Comparison of ENCODE assay signal across 1 cellular context in the genomic region with DNA sequence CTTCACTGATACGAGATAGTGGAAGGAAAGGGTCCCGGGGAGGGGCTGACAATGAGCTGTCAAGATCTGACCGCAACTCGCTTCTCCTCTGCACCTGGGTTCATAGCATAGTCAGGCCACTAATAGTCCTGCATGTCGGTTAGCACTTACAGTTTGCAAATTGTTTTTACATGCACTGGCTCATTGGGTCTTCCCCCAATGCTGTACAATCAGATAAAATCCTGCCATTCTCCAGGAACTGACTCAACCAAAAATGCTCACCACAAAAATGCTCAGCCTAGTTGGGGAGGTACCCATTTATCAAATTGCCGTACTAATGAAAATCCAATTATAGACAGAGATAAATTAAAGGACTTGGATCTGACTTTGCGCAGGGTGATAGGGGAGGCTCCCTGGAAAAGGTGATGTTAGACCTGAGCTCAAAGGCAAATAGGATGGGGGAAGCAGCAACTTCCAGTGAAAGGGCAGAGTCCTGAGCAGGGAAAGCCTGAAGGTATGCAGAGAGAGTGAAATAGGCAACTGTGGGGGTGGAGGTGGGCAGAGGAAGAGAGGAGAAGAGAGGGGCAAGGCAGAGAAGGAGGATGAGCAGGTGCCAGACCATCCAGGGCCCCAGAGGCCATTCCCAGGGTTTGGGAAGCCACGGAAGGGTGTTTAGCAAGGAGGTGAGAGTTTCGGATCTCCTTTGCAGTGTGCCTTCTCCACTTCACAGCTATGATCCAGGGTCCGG.
TF ChIP-seq lines count a peak whose summit lies in the region.

No MANE protein-coding gene starts in this region.

TF ChIP-seq in GM23338, 12 proteins besides CTCF, POLR2A, EP300 and RAD21 (continued from another document):
- TF ChIP-seq, protein P1, sequence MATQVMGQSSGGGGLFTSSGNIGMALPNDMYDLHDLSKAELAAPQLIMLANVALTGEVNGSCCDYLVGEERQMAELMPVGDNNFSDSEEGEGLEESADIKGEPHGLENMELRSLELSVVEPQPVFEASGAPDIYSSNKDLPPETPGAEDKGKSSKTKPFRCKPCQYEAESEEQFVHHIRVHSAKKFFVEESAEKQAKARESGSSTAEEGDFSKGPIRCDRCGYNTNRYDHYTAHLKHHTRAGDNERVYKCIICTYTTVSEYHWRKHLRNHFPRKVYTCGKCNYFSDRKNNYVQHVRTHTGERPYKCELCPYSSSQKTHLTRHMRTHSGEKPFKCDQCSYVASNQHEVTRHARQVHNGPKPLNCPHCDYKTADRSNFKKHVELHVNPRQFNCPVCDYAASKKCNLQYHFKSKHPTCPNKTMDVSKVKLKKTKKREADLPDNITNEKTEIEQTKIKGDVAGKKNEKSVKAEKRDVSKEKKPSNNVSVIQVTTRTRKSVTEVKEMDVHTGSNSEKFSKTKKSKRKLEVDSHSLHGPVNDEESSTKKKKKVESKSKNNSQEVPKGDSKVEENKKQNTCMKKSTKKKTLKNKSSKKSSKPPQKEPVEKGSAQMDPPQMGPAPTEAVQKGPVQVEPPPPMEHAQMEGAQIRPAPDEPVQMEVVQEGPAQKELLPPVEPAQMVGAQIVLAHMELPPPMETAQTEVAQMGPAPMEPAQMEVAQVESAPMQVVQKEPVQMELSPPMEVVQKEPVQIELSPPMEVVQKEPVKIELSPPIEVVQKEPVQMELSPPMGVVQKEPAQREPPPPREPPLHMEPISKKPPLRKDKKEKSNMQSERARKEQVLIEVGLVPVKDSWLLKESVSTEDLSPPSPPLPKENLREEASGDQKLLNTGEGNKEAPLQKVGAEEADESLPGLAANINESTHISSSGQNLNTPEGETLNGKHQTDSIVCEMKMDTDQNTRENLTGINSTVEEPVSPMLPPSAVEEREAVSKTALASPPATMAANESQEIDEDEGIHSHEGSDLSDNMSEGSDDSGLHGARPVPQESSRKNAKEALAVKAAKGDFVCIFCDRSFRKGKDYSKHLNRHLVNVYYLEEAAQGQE (IDR thresholded peaks at IDR 0.05; ENCODE audit: unreplicated experiment): no peak
- TF ChIP-seq, protein P2, sequence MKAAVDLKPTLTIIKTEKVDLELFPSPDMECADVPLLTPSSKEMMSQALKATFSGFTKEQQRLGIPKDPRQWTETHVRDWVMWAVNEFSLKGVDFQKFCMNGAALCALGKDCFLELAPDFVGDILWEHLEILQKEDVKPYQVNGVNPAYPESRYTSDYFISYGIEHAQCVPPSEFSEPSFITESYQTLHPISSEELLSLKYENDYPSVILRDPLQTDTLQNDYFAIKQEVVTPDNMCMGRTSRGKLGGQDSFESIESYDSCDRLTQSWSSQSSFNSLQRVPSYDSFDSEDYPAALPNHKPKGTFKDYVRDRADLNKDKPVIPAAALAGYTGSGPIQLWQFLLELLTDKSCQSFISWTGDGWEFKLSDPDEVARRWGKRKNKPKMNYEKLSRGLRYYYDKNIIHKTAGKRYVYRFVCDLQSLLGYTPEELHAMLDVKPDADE (IDR thresholded peaks at IDR 0.05): no peak
- TF ChIP-seq CREB1 (CRISPR knock-in tag; IDR thresholded peaks at IDR 0.05; ENCODE audit: low read depth): no peak
- TF ChIP-seq JUNB (IDR thresholded peaks at IDR 0.05; ENCODE audit: unreplicated experiment): no peak
- no peak for TF ChIP-seq STAT1 (IDR thresholded peaks at IDR 0.05; ENCODE audit: unreplicated experiment)
- TF ChIP-seq POLR2AphosphoS5 (IDR thresholded peaks at IDR 0.05; ENCODE audit: low read depth): no peak
- TF ChIP-seq ZNF114 (CRISPR knock-in tag; IDR thresholded peaks at IDR 0.05): no peak
- no peak for TF ChIP-seq ZNF462 (CRISPR knock-in tag; IDR thresholded peaks at IDR 0.05)
- no peak for TF ChIP-seq NANOG (IDR thresholded peaks at IDR 0.05; ENCODE audit: borderline replicate concordance)
TF ChIP-seq in GM23338: peak in this region for 0.
